ENCODE assay signal across 2 cellular contexts in genomic region chr12:30926243-30927209, GRCh38.
TF ChIP-seq lines count a peak whose summit lies in the region.

TSPAN11 (plus strand) TSS chr12:30926748; CDS start chr12:30953992, 27,244 bp downstream.

TF ChIP-seq in GM12891, 5 proteins besides CTCF, POLR2A, EP300 and RAD21:
- no peak for TF ChIP-seq SPI1 (IDR thresholded peaks at IDR 0.05; ENCODE audit: low read depth, low read length)
- TF ChIP-seq PAX5 (IDR thresholded peaks at IDR 0.05; ENCODE audit: insufficient read depth, low read length, severe bottlenecking): no peak
- TF ChIP-seq POU2F2 (IDR thresholded peaks at IDR 0.05; ENCODE audit: low read depth, low read length): no peak
- TF ChIP-seq POLR2AphosphoS5 (IDR thresholded peaks at IDR 0.05; ENCODE audit: low read depth, low read length): no peak
- TF ChIP-seq TAF1 (IDR thresholded peaks at IDR 0.05; ENCODE audit: low read depth, low read length): no peak

TF ChIP-seq in endothelial cell of umbilical vein, 7 proteins besides CTCF, POLR2A, EP300 and RAD21:
- TF ChIP-seq JUN (IDR thresholded peaks at IDR 0.05; ENCODE audit: borderline replicate concordance, insufficient read depth, insufficient read length, low read depth) (no peak), MAX (IDR thresholded peaks at IDR 0.05; ENCODE audit: insufficient read depth, insufficient read length) (no peak), POLR2AphosphoS5 (IDR thresholded peaks at IDR 0.05; ENCODE audit: insufficient read depth, low read depth, low read length) (peak; percentile 22), MYC (IDR thresholded peaks at IDR 0.05; ENCODE audit: low read depth, low read length) (no peak), FOS (IDR thresholded peaks at IDR 0.05; ENCODE audit: borderline replicate concordance, insufficient read depth, low read length) (no peak)
